In the genomic region with DNA sequence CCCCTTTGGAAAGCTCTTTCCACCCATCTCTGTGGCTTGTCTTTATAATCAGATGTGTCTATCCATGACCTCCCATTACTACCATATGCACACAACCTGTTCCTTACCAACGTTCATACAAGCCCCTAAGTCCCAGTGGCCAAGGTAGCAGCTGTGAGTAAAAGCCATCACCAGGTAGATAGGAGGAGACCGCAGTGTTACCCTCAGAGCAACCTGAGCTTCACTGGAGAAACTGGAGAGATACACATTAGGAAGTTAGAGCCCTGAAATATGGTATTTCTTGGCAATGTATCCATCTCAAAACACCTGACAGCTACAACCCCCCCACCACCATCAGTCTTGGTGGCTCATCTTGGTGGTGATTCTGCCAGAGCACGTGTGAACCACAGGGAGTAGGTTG, we compare ENCODE assay signal across 40 cellular contexts. TPM values are rescaled to one million over a fixed set of nuclear protein-coding genes. Genes with fewer than 3 reads are reported as not detected.
"Had no signal": no experiment of that assay in that cellular context is flagged by ENCODE, and none has a peak within 500 bp of the region (broad histone marks: within the 10 kb centered on the region; RNA-seq: fewer than 3 reads in every experiment).

No MANE protein-coding gene starts in this region.

- H3K27me3 Mint-ChIP-seq: activated naive CD8-positive, alpha-beta T cell treated with anti-CD3 and anti-CD28 coated beads, Interleukin-2, amount 50 U/mL, for 24 hours had no signal

- DNase-seq: activated CD4-positive, alpha-beta memory T cell treated with anti-CD3 and anti-CD28 coated beads, Interleukin-2, amount 10 ng/mL, durations not matched to agents 7 days and 5 days; activated CD4-positive, alpha-beta T cell treated with anti-CD3 and anti-CD28 coated beads for 1 hour; activated CD4-positive, alpha-beta T cell treated with anti-CD3 and anti-CD28 coated beads for 4 hours; activated CD4-positive, alpha-beta T cell treated with anti-CD3 and anti-CD28 coated beads, Interleukin-2, amount 10 ng/mL, durations not matched to agents 7 days and 5 days; activated CD4-positive, alpha-beta T cell treated with anti-CD3 and anti-CD28 coated beads, Interleukin-2, amount 50 U/mL, for 4 hours; activated CD8-positive, alpha-beta memory T cell treated with anti-CD3 and anti-CD28 coated beads, Interleukin-2, amount 10 ng/mL, durations not matched to agents 7 days and 5 days; activated CD8-positive, alpha-beta memory T cell treated with anti-CD3 and anti-CD28 coated beads, Interleukin-2, amount 50 U/mL, for 4 hours; activated gamma-delta T cell; activated naive CD4-positive, alpha-beta T cell; activated naive CD4-positive, alpha-beta T cell treated with anti-CD3 and anti-CD28 coated beads, Interleukin-2, amount 10 ng/mL, durations not matched to agents 7 days and 5 days; activated naive CD8-positive, alpha-beta T cell treated with anti-CD3 and anti-CD28 coated beads, Interleukin-2, amount 50 U/mL, for 24 hours; activated T-cell treated with anti-CD3 and anti-CD28 coated beads, Interleukin-2, amount 50 U/mL, for 1 hour; activated T-cell treated with anti-CD3 and anti-CD28 coated beads, Interleukin-2, amount 50 U/mL, for 48 hours; adrenal gland; amygdala; aorta; cortex of kidney; dermis blood vessel endothelial cell; effector CD4-positive, alpha-beta T cell; effector memory CD8-positive, alpha-beta T cell; erythroblast; esophagus squamous epithelium; foreskin melanocyte; heart right ventricle; SW 1271; T-cell; T-helper 9 cell had no signal

- H3K9me3 Mint-ChIP-seq: activated CD4-positive, alpha-beta memory T cell treated with anti-CD3 and anti-CD28 coated beads, Interleukin-2, amount 10 ng/mL, durations not matched to agents 7 days and 5 days; activated naive CD8-positive, alpha-beta T cell treated with anti-CD3 and anti-CD28 coated beads, Interleukin-2, amount 50 U/mL, for 24 hours; central memory CD8-positive, alpha-beta T cell; T-cell had no signal

- H3K9me3 ChIP-seq: adrenal gland, breast epithelium, esophagus squamous epithelium, heart right ventricle had no signal

- H3K36me3 ChIP-seq: adrenal gland, breast epithelium, esophagus squamous epithelium, gastroesophageal sphincter, heart right ventricle had no signal

- H3K4me1 Mint-ChIP-seq: brain had no signal

- ATAC-seq: effector memory CD8-positive, alpha-beta T cell; gastroesophageal sphincter; heart right ventricle; T-cell; WTC11 had no signal

- H3K36me3 Mint-ChIP-seq: activated naive CD4-positive, alpha-beta T cell treated with anti-CD3 and anti-CD28 coated beads, Interleukin-2, amount 10 ng/mL, durations not matched to agents 7 days and 5 days; activated naive CD4-positive, alpha-beta T cell treated with anti-CD3 and anti-CD28 coated beads, Interleukin-2, amount 50 U/mL, for 72 hours; brain; T-cell; WTC11 had no signal

- H3K4me3 ChIP-seq: adrenal gland, breast epithelium, esophagus squamous epithelium, gastroesophageal sphincter, heart right ventricle had no signal

- H3K4me3 Mint-ChIP-seq: activated CD4-positive, alpha-beta memory T cell treated with anti-CD3 and anti-CD28 coated beads, Interleukin-2, amount 10 ng/mL, durations not matched to agents 7 days and 5 days; activated CD4-positive, alpha-beta T cell treated with anti-CD3 and anti-CD28 coated beads, Interleukin-2, amount 10 ng/mL, durations not matched to agents 7 days and 5 days; activated CD8-positive, alpha-beta memory T cell treated with anti-CD3 and anti-CD28 coated beads, Interleukin-2, amount 10 ng/mL, durations not matched to agents 7 days and 5 days; activated naive CD4-positive, alpha-beta T cell treated with anti-CD3 and anti-CD28 coated beads, Interleukin-2, amount 10 ng/mL, durations not matched to agents 7 days and 5 days; activated naive CD8-positive, alpha-beta T cell treated with anti-CD3 and anti-CD28 coated beads, Interleukin-2, amount 50 U/mL, for 24 hours; brain; central memory CD8-positive, alpha-beta T cell; effector memory CD8-positive, alpha-beta T cell; T-cell; T-helper 1 cell treated with Interleukin-12 subunit alpha and Interleukin-12 subunit beta and Interleukin-4 antibody, amounts not matched to agents 30 μg/mL and 1 μg/mL, for 36 hours; WTC11 had no signal

- H3K27ac ChIP-seq: adrenal gland, breast epithelium, esophagus squamous epithelium, gastroesophageal sphincter, heart right ventricle, VCaP had no signal

- H3K27me3 ChIP-seq: adrenal gland, breast epithelium, gastroesophageal sphincter had no signal

- H3K27ac Mint-ChIP-seq: activated CD4-positive, alpha-beta memory T cell treated with anti-CD3 and anti-CD28 coated beads, Interleukin-2, amount 10 ng/mL, durations not matched to agents 7 days and 5 days; activated naive CD4-positive, alpha-beta T cell treated with anti-CD3 and anti-CD28 coated beads, Interleukin-2, amount 10 ng/mL, durations not matched to agents 7 days and 5 days; activated naive CD8-positive, alpha-beta T cell treated with anti-CD3 and anti-CD28 coated beads, Interleukin-2, amount 50 U/mL, for 24 hours; T-cell; T-helper 1 cell treated with Interleukin-12 subunit alpha and Interleukin-12 subunit beta and Interleukin-4 antibody, amounts not matched to agents 30 μg/mL and 1 μg/mL, for 36 hours; WTC11 had no signal

- H3K4me1 ChIP-seq: adrenal gland, breast epithelium, esophagus squamous epithelium, gastroesophageal sphincter, heart right ventricle had no signal

RNA-seq across cellular contexts. Expression of a gene that starts 26.0 kb away (rescaled TPM):
- total RNA-seq: activated CD4-positive, alpha-beta memory T cell treated with anti-CD3 and anti-CD28 coated beads, Interleukin-2, amount 10 ng/mL, durations not matched to agents 7 days and 5 days; activated CD8-positive, alpha-beta memory T cell treated with anti-CD3 and anti-CD28 coated beads for 36 hours; fibroblast of lung; fibroblast of villous mesenchyme; glomerular endothelial cell; T-helper 2 cell treated with Interferon-gamma antibody and Interleukin-4, amounts not matched to agents 100 ng/mL and 5 ng/mL, for 36 hours had no signal
